ENCODE assay signal across 13 cellular contexts in genomic region chr5:147743686-147744332, GRCh38. TPM values are rescaled to one million over a fixed set of nuclear protein-coding genes. Genes with fewer than 3 reads are reported as not detected.
DNase-seq lines count a peak whose midpoint lies in the region; ATAC-seq and TF ChIP-seq lines count a peak whose summit lies in the region.
"Had no signal": no experiment of that assay in that cellular context is flagged by ENCODE, and none has a peak within 500 bp of the region (broad histone marks: within the 10 kb centered on the region; RNA-seq: fewer than 3 reads in every experiment).

No MANE protein-coding gene starts in this region.

- no peaks in the 10 kb centered on the region for H3K9me3 ChIP-seq in BE2C
- H3K9me3 ChIP-seq: ascending aorta, right lobe of liver had no signal

- no peak for ATAC-seq in HG03108 (IDR thresholded peaks at IDR 0.05; ENCODE audit: unreplicated experiment)
- no peak for ATAC-seq in GM21528 (IDR thresholded peaks at IDR 0.05; ENCODE audit: low FRiP score, unreplicated experiment)
- no peak for ATAC-seq in HG02610 (IDR thresholded peaks at IDR 0.05; ENCODE audit: unreplicated experiment)
- ATAC-seq: right lobe of liver had no signal

- H3K4me1 ChIP-seq in BE2C: peaks cover 6% of the 10 kb centered on the region
- H3K4me1 ChIP-seq: ascending aorta, right lobe of liver had no signal

- TF ChIP-seq CTCF in BE2C (IDR thresholded peaks at IDR 0.05; ENCODE audit: low read depth, low read length): no peak

- 0 out of 2 replicates have a peak overlapping the region, but pooled peaks have one; percentile 1 for H3K4me3 ChIP-seq in BE2C (ENCODE audit: low read depth, low read length)
- H3K4me3 ChIP-seq: ascending aorta, right lobe of liver had no signal

- peak; percentile 65 for DNase-seq in BE2C
- DNase-seq in NCI-H1417 (lab: John Stamatoyannopoulos, UW): peak; percentile 44 to 94 (median 85)
- peak; percentile 94 for DNase-seq in NCI-H446 treated with DMSO at 0.1 percent for 48 hours (lab: John Stamatoyannopoulos, UW)
- DNase-seq in cerebellum (ENCODE audit: low spot score): peak; percentile 70
- no peak for DNase-seq in posterior vena cava (ENCODE audit: low spot score)
- DNase-seq: activated CD4-positive, alpha-beta T cell treated with anti-CD3 and anti-CD28 coated beads, Interleukin-2, amount 10 ng/mL, durations not matched to agents 7 days and 5 days; naive B cell; right lobe of liver; stimulated activated naive CD4-positive, alpha-beta T cell treated with Interleukin-2 at 50 U/mL for 16 hours had no signal

- no peaks in the 10 kb centered on the region for H3K27me3 ChIP-seq in BE2C
- H3K27me3 ChIP-seq: ascending aorta, right lobe of liver had no signal

- H3K36me3 ChIP-seq in BE2C: no peaks in the 10 kb centered on the region
- H3K36me3 ChIP-seq: ascending aorta, right lobe of liver had no signal

- intact Hi-C loops in posterior vena cava (cut with DNase I): no loop called here

RNA-seq across cellular contexts. Expression of gene JAKMIP2, which starts 38.7 kb away (rescaled TPM):
- 20.3 TPM for polyA plus RNA-seq in BE2C (2012; ENCODE audit: insufficient read depth, insufficient read length, low read depth)
- 33.2 TPM for total RNA-seq in cerebellum
- under 1 TPM; 0.10 to 0.42 TPM for total RNA-seq in posterior vena cava
- total RNA-seq: ascending aorta had no signal

Comparison
In these comparisons a context has a peak if more than half of its experiments do, and no peak if none do; other contexts are left out.
1. RNA of gene JAKMIP2, which starts 38.7 kb away (total RNA-seq): 33.2 TPM in cerebellum (single experiment); 0.10 to 0.42 TPM in posterior vena cava; every median in the first group is over 10 times any median in the second.